Comparison of ENCODE assay signal across 20 cellular contexts in the genomic region with DNA sequence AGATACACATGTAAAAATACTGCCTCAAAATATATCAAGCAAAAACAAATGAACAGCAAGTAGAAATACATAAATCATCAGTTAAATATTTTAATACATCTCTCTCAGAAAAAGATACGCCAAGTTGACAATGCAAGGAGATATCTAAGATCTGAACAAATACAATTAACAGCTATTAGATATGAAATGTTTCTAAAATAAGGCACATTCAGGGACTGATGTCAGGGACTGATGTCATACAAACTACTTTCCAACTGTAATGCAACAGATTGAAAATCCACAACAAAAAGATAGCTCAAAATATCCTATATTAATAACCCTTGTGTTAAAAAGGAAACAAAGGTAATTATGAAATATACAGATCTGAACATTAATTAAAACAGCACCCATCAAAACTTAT.
"Had no signal": no experiment of that assay in that cellular context is flagged by ENCODE, and none has a peak within 500 bp of the region (broad histone marks: within the 10 kb centered on the region; RNA-seq: fewer than 3 reads in every experiment).

No MANE protein-coding gene starts in this region.

- H3K27me3 Mint-ChIP-seq: dendritic cell treated with granulocyte-macrophage colony-stimulating factor and Interleukin-4, amounts not matched to agents 40 ng/mL and 50 ng/mL, for 4 days; stimulated activated naive B cell treated with anti-CD40 and anti-IgM and Interleukin-4, amounts not matched to agents 10 μg/mL and 1 μg/mL and 100 μg/mL, for 72 hours had no signal

- H3K36me3 Mint-ChIP-seq: natural killer cell had no signal

- H3K27me3 ChIP-seq: esophagus muscularis mucosa, heart right ventricle, ovary, right lobe of liver had no signal

- H3K4me3 Mint-ChIP-seq: dendritic cell treated with granulocyte-macrophage colony-stimulating factor and Interleukin-4, amounts not matched to agents 40 ng/mL and 50 ng/mL, for 4 days; natural killer cell; stimulated activated naive B cell treated with anti-CD40 and anti-IgM and Interleukin-4, amounts not matched to agents 10 μg/mL and 1 μg/mL and 100 μg/mL, for 72 hours had no signal

- H3K4me3 ChIP-seq: esophagus muscularis mucosa, heart right ventricle, mucosa of descending colon, ovary, right lobe of liver had no signal

- H3K9me3 Mint-ChIP-seq: dendritic cell treated with granulocyte-macrophage colony-stimulating factor and Interleukin-4, amounts not matched to agents 40 ng/mL and 50 ng/mL, for 4 days; natural killer cell had no signal

- H3K9me3 ChIP-seq: esophagus muscularis mucosa, mucosa of descending colon, ovary, right lobe of liver had no signal

- H3K27ac ChIP-seq: esophagus muscularis mucosa, heart right ventricle, ovary, right lobe of liver, VCaP had no signal

- DNase-seq: activated CD4-positive, alpha-beta T cell treated with anti-CD3 and anti-CD28 coated beads for 1 hour; activated CD4-positive, alpha-beta T cell treated with anti-CD3 and anti-CD28 coated beads, Interleukin-2, amount 50 U/mL, for 4 hours; amniotic stem cell; effector CD8-positive, alpha-beta T cell; heart right ventricle; left ventricle myocardium superior; mesenchymal stem cell; mucosa of descending colon; natural killer cell; ovary; right lobe of liver; small intestine; stimulated activated CD4-positive, alpha-beta T cell treated with anti-CD3 and anti-CD28 coated beads, Interleukin-15, amount 100 ng/mL, for 24 hours; stimulated activated CD4-positive, alpha-beta T cell treated with anti-CD3 and anti-CD28 coated beads, Interleukin-2, amount 100 ng/mL, for 48 hours; stimulated activated naive B cell treated with anti-CD40 and anti-IgM and Interleukin-4, amounts not matched to agents 10 μg/mL and 1 μg/mL and 100 μg/mL, for 72 hours; T-helper 2 cell had no signal

- H3K27ac Mint-ChIP-seq: dendritic cell treated with granulocyte-macrophage colony-stimulating factor and Interleukin-4, amounts not matched to agents 40 ng/mL and 50 ng/mL, for 4 days had no signal

- ATAC-seq: activated naive CD4-positive, alpha-beta T cell treated with anti-CD3 and anti-CD28 coated beads, Interleukin-2, amount 50 U/mL, for 72 hours; heart right ventricle; left ventricle myocardium superior; mucosa of descending colon; natural killer cell; right lobe of liver; stimulated activated naive B cell treated with anti-CD40 and anti-IgM and Interleukin-4, amounts not matched to agents 10 μg/mL and 1 μg/mL and 100 μg/mL, for 72 hours had no signal

- H3K36me3 ChIP-seq: ovary, right lobe of liver had no signal

- H3K4me1 ChIP-seq: heart right ventricle, right lobe of liver had no signal
